ENCODE assay signal across 28 cellular contexts in the genomic region with DNA sequence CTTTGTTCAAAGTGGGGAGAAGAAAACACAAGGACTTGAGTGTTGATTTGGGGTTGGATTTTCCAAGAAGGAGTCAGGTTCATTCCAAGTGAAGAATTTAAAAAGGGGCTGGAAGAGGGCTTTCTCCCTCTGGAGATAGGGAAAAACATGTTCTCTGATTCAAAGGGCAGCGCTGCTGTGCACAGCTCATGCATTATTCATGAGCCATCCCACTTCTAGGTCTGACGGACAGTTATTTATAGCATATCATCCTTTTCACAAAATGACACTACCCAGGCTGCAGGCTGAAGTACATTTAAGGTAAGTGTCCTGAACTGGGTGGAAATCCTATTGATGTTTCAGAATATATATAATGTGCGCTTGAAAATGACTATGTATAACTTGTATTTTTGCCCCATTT.
DNase-seq lines count a peak whose midpoint lies in the region; TF ChIP-seq lines count a peak whose summit lies in the region.
"Had no signal": no experiment of that assay in that cellular context is flagged by ENCODE, and none has a peak within 500 bp of the region (broad histone marks: within the 10 kb centered on the region; RNA-seq: fewer than 3 reads in every experiment).

No MANE protein-coding gene starts in this region.

- H3K27me3 Mint-ChIP-seq in brain, result peaks cover 3% of the 10 kb centered on the region

- H3K4me3 ChIP-seq in neuronal stem cell (ENCODE audit: low read length in 2 of 2), result no peak overlapping the region
- H3K4me3 ChIP-seq in coronary artery, result no peak overlapping the region
- H3K4me3 ChIP-seq: BLaER1, GM23248, PC-9, SJCRH30 had no signal

- H3K18ac ChIP-seq in neuronal stem cell (ENCODE audit: low read length), result no peak overlapping the region

- H3K9ac ChIP-seq in neuronal stem cell (ENCODE audit: low read depth, low read length, poor library complexity), result no peak overlapping the region
- H3K9ac ChIP-seq: BLaER1, GM23248, KMS-11 had no signal

- peaks cover 0 to 11% of the 10 kb centered on the region in 2 donors for H3K4me1 ChIP-seq in neuronal stem cell (ENCODE audit: control insufficient read depth in 2 of 2, insufficient read depth in 1 of 2, low read depth in 1 of 2, low read length in 2 of 2)

- H2BK120ac ChIP-seq in neuronal stem cell (ENCODE audit: low read depth, low read length), result no peak overlapping the region

- H4K8ac ChIP-seq in neuronal stem cell (ENCODE audit: low read depth, low read length), result no peak overlapping the region

- TF ChIP-seq CTCF in brain (conservative IDR thresholded peaks at IDR 0.05) (no peak), coronary artery (IDR thresholded peaks at IDR 0.05) (no peak)

- peaks cover 2% of the 10 kb centered on the region for H3K79me1 ChIP-seq in neuronal stem cell (ENCODE audit: low read depth, low read length)

- no peak overlapping the region for H3K23ac ChIP-seq in neuronal stem cell (ENCODE audit: low read depth, low read length, poor library complexity)

- H3K27ac ChIP-seq in neuronal stem cell (replicated peaks; ENCODE audit: low read length), result no peak overlapping the region
- no peak overlapping the region for H3K27ac ChIP-seq in coronary artery
- H3K27ac ChIP-seq: 22Rv1, BLaER1, GM23248, KMS-11, PC-9, SJCRH30 had no signal

- peak overlapping the region in 3 of 5 experiments; percentile 30 to 81 (median 66) for H3K27ac Mint-ChIP-seq in brain
- H3K27ac Mint-ChIP-seq: CD4-positive, CD25-positive, alpha-beta regulatory T cell; H9; HFFc6 had no signal

- no peak overlapping the region for H2BK5ac ChIP-seq in neuronal stem cell (ENCODE audit: low read length)

- H3K4ac ChIP-seq in neuronal stem cell (ENCODE audit: low read length), result no peak overlapping the region

- H2AFZ ChIP-seq in neuronal stem cell (ENCODE audit: low read length), result peak overlapping the region; percentile 33
- H2AFZ ChIP-seq: GM23248, PC-9 had no signal

- no CpG with 5 or more reads among the region's 3 CpGs for WGBS in neuronal stem cell (ENCODE audit: extremely low coverage in 2 of 2, insufficient read length in 2 of 2, insufficient replicate concordance in 1 of 2), 2 donors

- H2BK15ac ChIP-seq in neuronal stem cell (ENCODE audit: low read length), result no peak overlapping the region

- H3K4me2 ChIP-seq in neuronal stem cell (ENCODE audit: insufficient read depth, low read length, poor library complexity, severe bottlenecking), result no peak overlapping the region
- H3K4me2 ChIP-seq: BLaER1, KMS-11, PC-9 had no signal

- H3K27me3 ChIP-seq in neuronal stem cell (ENCODE audit: control insufficient read depth in 3 of 3, insufficient read depth in 3 of 3, low read depth in 1 of 3, low read length in 3 of 3), result no peaks in the 10 kb centered on the region
- H3K27me3 ChIP-seq: BLaER1, SJCRH30 had no signal

- no peak overlapping the region for H4K91ac ChIP-seq in neuronal stem cell (ENCODE audit: low read depth, low read length, poor library complexity)

- no peak overlapping the region for H2AK5ac ChIP-seq in neuronal stem cell (ENCODE audit: low read depth, low read length)

- no peaks in the 10 kb centered on the region for H3K36me3 ChIP-seq in neuronal stem cell (replicated peaks in 1 of 2; ENCODE audit: control insufficient read depth in 2 of 2, insufficient read depth in 2 of 2, low read length in 2 of 2)
- H3K36me3 ChIP-seq: BLaER1, SJCRH30 had no signal

- peaks cover 50% of the 10 kb centered on the region for H3K4me1 Mint-ChIP-seq in brain

- no peak overlapping the region for H3K4me3 Mint-ChIP-seq in brain
- H3K4me3 Mint-ChIP-seq: H9, HFFc6 had no signal

- no peaks in the 10 kb centered on the region for H3K36me3 Mint-ChIP-seq in brain
- H3K36me3 Mint-ChIP-seq: CD4-positive, CD25-positive, alpha-beta regulatory T cell had no signal

- H3K9me3 Mint-ChIP-seq in brain, result peaks cover 0 to 16% (median 5%) of the 10 kb centered on the region in 5 experiments
- H3K9me3 Mint-ChIP-seq: CD4-positive, CD25-positive, alpha-beta regulatory T cell; HFFc6 had no signal

- H2BK12ac ChIP-seq in neuronal stem cell (ENCODE audit: low read length), result no peak overlapping the region

- peaks cover 0 to 2% of the 10 kb centered on the region in 2 donors for H3K9me3 ChIP-seq in neuronal stem cell (replicated peaks in 1 of 2; ENCODE audit: control insufficient read depth in 2 of 2, insufficient read depth in 1 of 2, low read depth in 1 of 2, low read length in 2 of 2)
- H3K9me3 ChIP-seq: BLaER1, SJCRH30 had no signal

- no peak overlapping the region for H3K14ac ChIP-seq in neuronal stem cell (ENCODE audit: low read length)

- peak in 2 of 3 experiments; percentile 5 to 17 for DNase-seq in NCI-H1417 (lab: John Stamatoyannopoulos, UW)
- no peak for DNase-seq in NCI-H1417 treated with DMSO at 0.1 percent for 48 hours (lab: John Stamatoyannopoulos, UW)
- peak; percentile 5 for DNase-seq in NCI-H2227 treated with DMSO at 0.1 percent for 48 hours (lab: John Stamatoyannopoulos, UW)
- DNase-seq in neuronal stem cell (ENCODE audit: low spot score), result no peak
- DNase-seq in UCSD-AML1 (lab: John Stamatoyannopoulos, UW; ENCODE audit: unreplicated experiment), result no peak
- DNase-seq in GM19238 (ENCODE audit: insufficient read length, low spot score), result no peak
- no peak for DNase-seq in coronary artery (ENCODE audit: low spot score)
- DNase-seq: CD4-positive, CD25-positive, alpha-beta regulatory T cell; DMS153; DND-41; GM23248; H9; HFFc6; MM.1S; NCI-H1048; NCI-H1436; NCI-H1930; NCI-H2107; NCI-H226; NCI-H510A; NCI-H69; NK-92 treated with Interleukin-12 subunit alpha and Interleukin-12 subunit beta, amount 100 ng/mL, for 24 hours; PC-9; SJCRH30 had no signal

Comparison
In these comparisons a context has a peak if more than half of its experiments do, and no peak if none do; other contexts are left out.
1. DNase-seq: peak in NCI-H1417 (2 of 3) and NCI-H2227 treated with DMSO at 0.1 percent for 48 hours (single experiment); none in NCI-H1417 treated with DMSO at 0.1 percent for 48 hours (single experiment), neuronal stem cell (single experiment), UCSD-AML1 (single experiment), GM19238 (single experiment) and coronary artery (single experiment).